In the genomic region with DNA sequence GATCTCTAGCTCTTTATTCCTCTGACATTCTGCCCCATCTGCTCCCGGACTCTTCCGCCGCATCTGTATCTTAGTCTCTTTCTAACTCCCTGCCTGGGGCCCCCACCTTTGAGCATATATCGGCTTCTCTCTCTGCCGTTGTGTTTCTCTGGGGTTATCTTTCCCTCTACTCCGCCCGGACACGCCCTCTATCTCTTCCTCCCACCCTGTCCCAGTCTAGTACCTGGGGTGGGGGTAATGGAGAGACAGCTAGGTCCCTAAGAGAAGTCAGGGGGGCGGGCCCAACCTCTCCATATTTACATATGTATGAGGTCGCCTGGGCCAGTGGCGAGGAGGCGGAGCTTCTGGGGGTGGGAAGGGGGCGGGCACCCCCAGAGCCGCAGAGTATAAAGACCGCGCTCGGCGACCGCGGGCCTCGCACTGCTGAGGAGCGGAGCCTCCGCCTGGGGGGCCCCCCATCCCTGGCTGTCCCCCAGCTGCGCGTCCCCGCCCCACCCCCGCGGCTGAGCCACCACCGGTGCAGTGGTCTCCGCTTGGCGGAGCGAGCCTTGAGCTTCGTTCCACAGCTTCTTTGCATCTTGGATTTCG, we compare ENCODE assay signal across 8 cellular contexts. TPM values are rescaled to one million over a fixed set of nuclear protein-coding genes. Genes with fewer than 3 reads are reported as not detected.
DNase-seq lines count a peak whose midpoint lies in the region; ATAC-seq lines count a peak whose summit lies in the region.

A gene with protein sequence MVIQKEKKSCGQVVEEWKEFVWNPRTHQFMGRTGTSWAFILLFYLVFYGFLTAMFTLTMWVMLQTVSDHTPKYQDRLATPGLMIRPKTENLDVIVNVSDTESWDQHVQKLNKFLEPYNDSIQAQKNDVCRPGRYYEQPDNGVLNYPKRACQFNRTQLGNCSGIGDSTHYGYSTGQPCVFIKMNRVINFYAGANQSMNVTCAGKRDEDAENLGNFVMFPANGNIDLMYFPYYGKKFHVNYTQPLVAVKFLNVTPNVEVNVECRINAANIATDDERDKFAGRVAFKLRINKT (plus strand): TSS at position 418 of the 588 bp plus-strand sequence. CDS start 593 bp downstream, outside the sequence.

- H3K27me3 ChIP-seq in ectodermal cell (ENCODE audit: control insufficient read depth, insufficient read depth, low read length, poor library complexity, severe bottlenecking), result peaks cover 22% of the 10 kb centered on the region

- 1% methylated on average over 32 to 34 of the region's 34 CpGs for WGBS in ectodermal cell, 2 experiments

- H3K4me1 ChIP-seq in ectodermal cell (ENCODE audit: control insufficient read depth, insufficient read depth, low read length), result peaks cover 4% of the 10 kb centered on the region

- ATAC-seq in GM18502 (IDR thresholded peaks at IDR 0.05; ENCODE audit: poor library complexity, unreplicated experiment) (peak; percentile 59), memory B cell (ENCODE audit: low read depth) (peak; percentile 78), HG03354 (IDR thresholded peaks at IDR 0.05; ENCODE audit: poor library complexity, severe bottlenecking, unreplicated experiment) (no peak)

- H3K4me3 Mint-ChIP-seq in memory B cell, result peak within 1 kb of the TSS; percentile 80

- peak within 1 kb of the TSS; percentile 64 for H3K4me3 ChIP-seq in ectodermal cell (ENCODE audit: insufficient read depth, low read depth, low read length)

- no peaks in the 10 kb centered on the region for H3K9me3 Mint-ChIP-seq in memory B cell

- H3K4me1 Mint-ChIP-seq in memory B cell, result peaks cover 22% of the 10 kb centered on the region

- H3K27ac Mint-ChIP-seq in memory B cell, result no peak within 1 kb of the TSS

- DNase-seq in NCI-H2227 treated with DMSO at 0.1 percent for 48 hours (lab: John Stamatoyannopoulos, UW) (peak; percentile 72), memory B cell (ENCODE audit: low spot score in 2 of 2) (peak; percentile 41 to 64), NCI-H2107 (lab: John Stamatoyannopoulos, UW) (no peak)
- DNase-seq in activated CD8-positive, alpha-beta memory T cell treated with anti-CD3 and anti-CD28 coated beads for 1 hour (ENCODE audit: extremely low read depth in 1 of 2, low read depth in 1 of 2), result peak; percentile 56 to 71
- DNase-seq in stimulated activated CD4-positive, alpha-beta T cell treated with anti-CD3 and anti-CD28 coated beads, TNF-alpha, amount 100 ng/mL, for 48 hours (ENCODE audit: low read depth in 3 of 3), result peak; percentile 37 to 69 (median 41)

- H3K36me3 Mint-ChIP-seq in memory B cell, result no peaks in the 10 kb centered on the region

- no peak within 1 kb of the TSS for H3K27ac ChIP-seq in ectodermal cell (ENCODE audit: insufficient read depth, low read depth, low read length, poor library complexity, severe bottlenecking)

- H3K36me3 ChIP-seq in ectodermal cell (ENCODE audit: control insufficient read depth, insufficient read depth, low read length), result no peaks in the 10 kb centered on the region

- H3K9me3 ChIP-seq in ectodermal cell (ENCODE audit: control insufficient read depth, low read length), result no peaks in the 10 kb centered on the region

- H3K27me3 Mint-ChIP-seq in memory B cell, result peaks cover 25% of the 10 kb centered on the region

RNA-seq across cellular contexts. Expression of the gene that starts here (rescaled TPM):
- polyA plus RNA-seq in ectodermal cell (2013, experiment 1 of 4), result 16.4 TPM
- polyA plus RNA-seq in ectodermal cell (2013, experiment 2 of 4), result 11.8 TPM
- 13.8 TPM for polyA plus RNA-seq in ectodermal cell (2013, experiment 3 of 4)
- polyA plus RNA-seq in ectodermal cell (2013, experiment 4 of 4), result 16.6 TPM
